In genomic region chr1:243508964-243509363, GRCh38 we compare ENCODE assay signal across 20 cellular contexts.
"Had no signal": no experiment of that assay in that cellular context is flagged by ENCODE, and none has a peak within 500 bp of the region (broad histone marks: within the 10 kb centered on the region; RNA-seq: fewer than 3 reads in every experiment).

No MANE protein-coding gene starts in this region.

- H3K9me3 Mint-ChIP-seq: activated T-cell treated with anti-CD3 and anti-CD28 coated beads, Interleukin-2, amount 50 U/mL, for 72 hours; nephron progenitor cell had no signal

- H3K36me3 ChIP-seq: thyroid gland had no signal

- ATAC-seq: gastroesophageal sphincter, left lobe of liver had no signal

- H3K4me3 ChIP-seq: ascending aorta, gastroesophageal sphincter, mucosa of descending colon, skin epidermis, stomach, thyroid gland had no signal

- H3K27me3 Mint-ChIP-seq: progenitor cell of endocrine pancreas had no signal

- H3K4me1 ChIP-seq: ascending aorta, thyroid gland had no signal

- H3K27me3 ChIP-seq: ascending aorta, gastroesophageal sphincter, stomach, thyroid gland had no signal

- H3K27ac ChIP-seq: ascending aorta, gastroesophageal sphincter, skin epidermis, stomach, thyroid gland had no signal

- DNase-seq: activated CD4-positive, CD25-positive, alpha-beta regulatory T cell treated with anti-CD3 and anti-CD28 coated beads, Interleukin-2, amount 50 U/mL, for 72 hours; activated gamma-delta T cell; activated T-cell treated with anti-CD3 and anti-CD28 coated beads, Interleukin-2, amount 50 U/mL, for 72 hours; dermis blood vessel endothelial cell; erythroblast; islet precursor cell; mammary epithelial cell; mucosa of descending colon; nephron progenitor cell; right cardiac atrium; stomach; SW 1271; T-helper 9 cell; thyroid gland had no signal

- H3K4me3 Mint-ChIP-seq: nephron progenitor cell had no signal

- H3K9me3 ChIP-seq: ascending aorta, gastroesophageal sphincter, mucosa of descending colon, stomach, thyroid gland had no signal

- H3K27ac Mint-ChIP-seq: activated T-cell treated with anti-CD3 and anti-CD28 coated beads, Interleukin-2, amount 50 U/mL, for 72 hours; progenitor cell of endocrine pancreas had no signal

- FAIRE-seq: bronchial epithelial cell had no signal
